ENCODE assay signal across 10 cellular contexts in the genomic region with DNA sequence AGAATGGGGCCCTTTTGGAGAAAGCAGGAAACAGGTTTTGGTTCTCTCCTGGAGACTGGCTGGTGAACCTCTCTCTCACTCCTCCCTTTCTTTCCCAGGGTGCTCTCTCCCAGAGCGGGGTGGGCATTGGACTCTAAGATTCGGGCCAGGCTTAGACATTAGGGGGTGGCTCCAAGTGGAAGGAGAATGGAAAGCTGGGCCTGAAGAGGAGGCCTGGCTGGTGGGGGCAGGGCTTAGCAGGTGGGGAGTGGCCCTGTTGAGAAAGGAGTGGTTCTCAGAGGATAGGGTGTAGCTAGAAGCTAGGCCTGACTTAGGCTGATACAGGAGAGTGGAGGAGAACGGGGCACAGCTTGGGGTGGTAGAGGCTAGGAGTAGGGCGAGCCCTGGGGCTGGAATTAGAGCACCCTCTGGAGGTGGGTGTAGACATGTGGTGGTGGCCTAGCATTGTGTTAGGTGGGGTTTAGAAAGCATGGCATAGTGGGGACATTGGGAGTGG. TPM values are rescaled to one million over a fixed set of nuclear protein-coding genes. Genes with fewer than 3 reads are reported as not detected.
DNase-seq lines count a peak whose midpoint lies in the region; ATAC-seq, FAIRE-seq and TF ChIP-seq lines count a peak whose summit lies in the region.
"Had no signal": no experiment of that assay in that cellular context is flagged by ENCODE, and none has a peak within 500 bp of the region (broad histone marks: within the 10 kb centered on the region; RNA-seq: fewer than 3 reads in every experiment).

No MANE protein-coding gene starts in this region.

- H3K4me3 Mint-ChIP-seq in T-helper 17 cell = no peak overlapping the region

- peak overlapping the region in 1 of 2 donors; percentile 41 for H3K27ac ChIP-seq in small intestine (ENCODE audit: low read depth in 1 of 2, low read length in 1 of 2)
- H3K27ac ChIP-seq: 22Rv1 had no signal

- peaks cover 23% of the 10 kb centered on the region for H3K4me1 Mint-ChIP-seq in T-helper 17 cell

- no peaks in the 10 kb centered on the region for H3K4me1 ChIP-seq in small intestine (ENCODE audit: control insufficient read depth in 2 of 2, insufficient read depth in 1 of 2, low read depth in 1 of 2, low read length in 1 of 2)

- DNase-seq in DMS53 (lab: John Stamatoyannopoulos, UW) (peak; percentile 31), DMS53 treated with DMSO at 0.1 percent for 48 hours (lab: John Stamatoyannopoulos, UW; ENCODE audit: unreplicated experiment) (no peak), T-helper 17 cell (no peak), fibroblast of pulmonary artery (ENCODE audit: low read depth) (no peak), small intestine (peak; percentile 37), NCI-H1694 (lab: John Stamatoyannopoulos, UW) (no peak), NCI-H526 treated with DMSO at 0.1 percent for 48 hours (lab: John Stamatoyannopoulos, UW) (no peak), DMS79 treated with DMSO at 0.1 percent for 48 hours (lab: John Stamatoyannopoulos, UW) (no peak)

- H3K9me3 ChIP-seq in T-helper 17 cell (ENCODE audit: control insufficient read depth, low read length, poor library complexity, severe bottlenecking) (no peaks in the 10 kb centered on the region), small intestine (ENCODE audit: control insufficient read depth, low read depth) (no peaks in the 10 kb centered on the region)

- H3K27ac Mint-ChIP-seq in T-helper 17 cell = peak overlapping the region; percentile 83

- 52 to 76% (median 69%) methylated on average over 4 of the region's 4 CpGs for WGBS in small intestine, 3 donors

- FAIRE-seq in small intestine (lab: Jason Lieb, UNC) = no peak
- FAIRE-seq: GM18507 had no signal

- peak; percentile 9 for TF ChIP-seq CTCF in fibroblast of pulmonary artery (IDR thresholded peaks at IDR 0.05; ENCODE audit: low read length, missing control alignments)

- no peaks in the 10 kb centered on the region for H3K27me3 Mint-ChIP-seq in T-helper 17 cell

- H3K4me3 ChIP-seq in fibroblast of pulmonary artery (replicated peaks; ENCODE audit: low read depth, low read length) = no peak overlapping the region
- H3K4me3 ChIP-seq in small intestine (ENCODE audit: low read depth in 1 of 2, low read length in 2 of 2) = no peak overlapping the region

- peaks cover 9% of the 10 kb centered on the region for H3K36me3 Mint-ChIP-seq in T-helper 17 cell (ENCODE audit: low read depth)

- no peaks in the 10 kb centered on the region for H3K27me3 ChIP-seq in small intestine (ENCODE audit: control insufficient read depth in 2 of 2, insufficient read depth in 2 of 2, low read length in 2 of 2)

- H3K36me3 ChIP-seq in small intestine (ENCODE audit: control insufficient read depth in 2 of 2, insufficient read depth in 2 of 2, low read length in 2 of 2) = peaks cover 0 to 9% of the 10 kb centered on the region in 2 donors

- ATAC-seq in T-helper 17 cell = peak; percentile 74

RNA-seq across cellular contexts. Expression of gene PLP2, which starts 5.7 kb away (rescaled TPM):
- 100 to 1,000 TPM; 180 to 203 TPM for total RNA-seq in T-helper 17 cell
- polyA plus RNA-seq in small intestine = 100 to 1,000 TPM in 1 of 3 donors, 10 to 100 TPM in 2; 47.6 to 189 (median 99.7) TPM

RNA-seq across cellular contexts. Expression of gene PRICKLE3, which starts 8.8 kb away (rescaled TPM):
- total RNA-seq in T-helper 17 cell = 1 to 10 TPM; 4.8 to 7.5 TPM
- polyA plus RNA-seq in small intestine = 1 to 10 TPM; 3.6 to 6.7 (median 4.3) TPM

RNA-seq across cellular contexts. Expression of gene MAGIX, which starts 14.8 kb away (rescaled TPM):
- 1 to 10 TPM; 1.0 to 1.1 TPM for total RNA-seq in T-helper 17 cell
- 1 to 10 TPM; 3.6 to 10.0 (median 9.2) TPM for polyA plus RNA-seq in small intestine

RNA-seq across cellular contexts. Expression of gene SYP, which starts 22.6 kb away (rescaled TPM):
- under 1 TPM; 0.30 to 0.60 TPM for total RNA-seq in T-helper 17 cell
- polyA plus RNA-seq in small intestine = 10 to 100 TPM in 1 of 3 donors, 1 to 10 TPM in 2; 2.2 to 33.5 (median 6.3) TPM

RNA-seq across cellular contexts. Expression of gene GPKOW, which starts 53.9 kb away (rescaled TPM):
- total RNA-seq in T-helper 17 cell = 10 to 100 TPM; 13.5 to 14.4 TPM
- polyA plus RNA-seq in small intestine = 10 to 100 TPM; 19.0 to 22.2 (median 20.1) TPM

Comparison
In these comparisons a context has a peak if more than half of its experiments do, and no peak if none do; other contexts are left out.
1. DNase-seq: peak in DMS53 (single experiment) and small intestine (single experiment); none in DMS53 treated with DMSO at 0.1 percent for 48 hours (single experiment), T-helper 17 cell (0 of 3), fibroblast of pulmonary artery (single experiment), NCI-H1694 (single experiment), NCI-H526 treated with DMSO at 0.1 percent for 48 hours (single experiment) and DMS79 treated with DMSO at 0.1 percent for 48 hours (single experiment).